ENCODE assay signal across 33 cellular contexts in genomic region chr11:116244889-116245288, GRCh38.
"Had no signal": no experiment of that assay in that cellular context is flagged by ENCODE, and none has a peak within 500 bp of the region (broad histone marks: within the 10 kb centered on the region; RNA-seq: fewer than 3 reads in every experiment).

No MANE protein-coding gene starts in this region.

- H2AFZ ChIP-seq: PC-9 had no signal

- H3K36me3 Mint-ChIP-seq: activated CD4-positive, alpha-beta memory T cell treated with anti-CD3 and anti-CD28 coated beads for 36 hours; activated naive CD8-positive, alpha-beta T cell treated with anti-CD3 and anti-CD28 coated beads for 36 hours had no signal

- H3K27ac ChIP-seq: cardiac muscle cell, PC-9, RWPE1, VCaP had no signal

- H3K4me2 ChIP-seq: PC-9 had no signal

- H3K9me3 Mint-ChIP-seq: activated B cell treated with CpG ODN at 0.5 μM for 24 hours; activated CD4-positive, alpha-beta memory T cell treated with anti-CD3 and anti-CD28 coated beads for 36 hours; activated naive CD8-positive, alpha-beta T cell treated with anti-CD3 and anti-CD28 coated beads for 36 hours; activated T-cell treated with anti-CD3 and anti-CD28 coated beads, Interleukin-2, amount 50 U/mL, for 4 hours; central memory CD8-positive, alpha-beta T cell had no signal

- H3K27me3 ChIP-seq: cardiac muscle cell had no signal

- DNase-seq: activated B cell treated with CpG ODN at 0.5 μM for 24 hours; activated CD4-positive, alpha-beta memory T cell treated with anti-CD3 and anti-CD28 coated beads for 36 hours; activated CD4-positive, alpha-beta T cell treated with anti-CD3 and anti-CD28 coated beads for 4 hours; activated CD4-positive, alpha-beta T cell treated with anti-CD3 and anti-CD28 coated beads, Interleukin-2, amount 50 U/mL, for 1 hour; activated CD4-positive, CD25-positive, alpha-beta regulatory T cell treated with anti-CD3 and anti-CD28 coated beads, Interleukin-2, amount 50 U/mL, for 72 hours; activated CD8-positive, alpha-beta memory T cell treated with anti-CD3 and anti-CD28 coated beads, Interleukin-2, amount 50 U/mL, for 4 hours; activated effector memory CD4-positive, alpha-beta T cell treated with anti-CD3 and anti-CD28 coated beads, Interleukin-2, amount 50 U/mL, for 16 hours; activated naive CD4-positive, alpha-beta T cell; activated naive CD4-positive, alpha-beta T cell treated with anti-CD3 and anti-CD28 coated beads, Interleukin-2, amount 50 U/mL, for 16 hours; activated naive CD8-positive, alpha-beta T cell treated with anti-CD3 and anti-CD28 coated beads for 36 hours; activated T-cell treated with anti-CD3 and anti-CD28 coated beads for 4 hours; activated T-cell treated with anti-CD3 and anti-CD28 coated beads, Interleukin-2, amount 50 U/mL, for 4 hours; amniotic stem cell; aorta; Karpas-422; KBM-7; NCI-H1048; NCI-H1105 treated with DMSO at 0.1 percent for 48 hours; NCI-H1436; NCI-H1694 treated with DMSO at 0.1 percent for 48 hours; NCI-H2029; NCI-H345; NCI-H524 treated with DMSO at 0.1 percent for 48 hours; PC-9; SW 1271; T-helper 1 cell; T-helper 2 cell; T-helper 9 cell had no signal

- H3K36me3 ChIP-seq: cardiac muscle cell had no signal

- H3K4me3 Mint-ChIP-seq: activated B cell treated with CpG ODN at 0.5 μM for 24 hours; activated CD4-positive, alpha-beta memory T cell treated with anti-CD3 and anti-CD28 coated beads for 36 hours; activated naive CD8-positive, alpha-beta T cell treated with anti-CD3 and anti-CD28 coated beads for 36 hours; activated T-cell treated with anti-CD3 and anti-CD28 coated beads, Interleukin-2, amount 50 U/mL, for 4 hours; central memory CD8-positive, alpha-beta T cell had no signal

- ATAC-seq: activated T-cell treated with anti-CD3 and anti-CD28 coated beads, Interleukin-2, amount 50 U/mL, for 4 hours; Right ventricle myocardium inferior had no signal

- H3K27ac Mint-ChIP-seq: activated B cell treated with CpG ODN at 0.5 μM for 24 hours; activated CD4-positive, alpha-beta memory T cell treated with anti-CD3 and anti-CD28 coated beads for 36 hours; activated naive CD8-positive, alpha-beta T cell treated with anti-CD3 and anti-CD28 coated beads for 36 hours had no signal

- H3K4me3 ChIP-seq: cardiac muscle cell, PC-9 had no signal

- H3K4me1 Mint-ChIP-seq: activated B cell treated with CpG ODN at 0.5 μM for 24 hours; activated naive CD8-positive, alpha-beta T cell treated with anti-CD3 and anti-CD28 coated beads for 36 hours; central memory CD8-positive, alpha-beta T cell had no signal
